In the genomic region with DNA sequence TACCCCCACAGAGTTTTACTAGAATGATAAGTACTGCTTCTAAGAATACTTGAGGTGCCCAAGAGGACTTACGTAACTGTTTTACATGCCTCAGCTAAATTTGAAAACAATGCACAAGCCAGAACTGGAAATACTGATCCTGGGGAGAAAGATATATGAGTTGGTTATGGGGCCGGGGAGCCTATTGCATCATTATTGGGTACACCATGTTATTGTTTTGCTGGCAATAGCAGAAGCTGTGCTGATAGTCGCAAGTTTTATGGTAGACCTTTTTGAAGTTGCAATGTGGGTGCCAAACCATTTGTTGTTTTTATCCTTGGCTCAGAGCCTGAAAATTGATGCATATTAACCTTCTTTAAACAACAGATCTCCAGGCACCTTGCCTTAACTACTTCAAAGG, we compare ENCODE assay signal across 21 cellular contexts.
DNase-seq lines count a peak whose midpoint lies in the region; ATAC-seq, FAIRE-seq and TF ChIP-seq lines count a peak whose summit lies in the region.
"Had no signal": no experiment of that assay in that cellular context is flagged by ENCODE, and none has a peak within 500 bp of the region (broad histone marks: within the 10 kb centered on the region; RNA-seq: fewer than 3 reads in every experiment).

No MANE protein-coding gene starts in this region.

- WGBS in HepG2 (ENCODE audit: low lambda C conversion rate), result 83% methylated on average over 3 of the region's 3 CpGs

- TF ChIP-seq POLR2A in HepG2 (IDR thresholded peaks at IDR 0.05; ENCODE audit: insufficient read depth in 1 of 2, low read depth in 2 of 2, low read length in 2 of 2), result no peak

- H4K20me1 ChIP-seq in HepG2 (ENCODE audit: insufficient read depth, low read length), result no peaks in the 10 kb centered on the region; the same call in 1 of the 2 replicates

- POLR2A ChIA-PET in RWPE1 (lab: Yijun Ruan, JAX; ENCODE audit: low non-redundant PET), result no interaction called here
- POLR2A ChIA-PET in HepG2 (lab: Yijun Ruan, JAX), result no interaction called here

- H3K9ac ChIP-seq in HepG2 (ENCODE audit: insufficient read depth, low read depth, low read length), result no peak overlapping the region

- TF ChIP-seq EP300 in HepG2 (IDR thresholded peaks at IDR 0.05; ENCODE audit: low read depth in 2 of 2, low read length in 2 of 2) (no peak), HepG2 (CRISPR knock-in tag; IDR thresholded peaks at IDR 0.05; ENCODE audit: borderline replicate concordance) (no peak)

- in situ Hi-C loops in HepG2 (cut with HindIII; ENCODE audit: extremely low pct_ligation_motif_present, low pct_unique_long_range_greater_than_20kb), result no loop called here

- ATAC-seq in HepG2 (no peak), HG03135 (IDR thresholded peaks at IDR 0.05; ENCODE audit: unreplicated experiment) (no peak)
- ATAC-seq: CD8-positive, alpha-beta T cell; left cardiac atrium had no signal

- DNase-seq in LHCN-M2 (ENCODE audit: low read depth), result peak; percentile 55
- no peak for DNase-seq in RWPE1 (ENCODE audit: low spot score)
- DNase-seq in choroid plexus epithelial cell (ENCODE audit: low read depth), result peak; percentile 66
- no peak for DNase-seq in HepG2 (ENCODE audit: low spot score)
- no peak for DNase-seq in GOT3 (lab: John Stamatoyannopoulos, UW)
- DNase-seq in NCI-H1048 (lab: John Stamatoyannopoulos, UW), result no peak
- DNase-seq: activated CD4-positive, alpha-beta T cell treated with anti-CD3 and anti-CD28 coated beads for 1 hour; CD8-positive, alpha-beta T cell; cortex of kidney; head of caudate nucleus; Kasumi-1; left cardiac atrium; mesendoderm; NCI-H1436; NCI-H510A treated with DMSO at 0.1 percent for 48 hours; psoas muscle; trophoblast cell had no signal

- CTCF ChIA-PET in RWPE1 (lab: Yijun Ruan, JAX) (no interaction called here), HepG2 (lab: Yijun Ruan, JAX; ENCODE audit: low intra/inter-chr PET ratio, low total read pairs) (no interaction called here)

- H2AFZ ChIP-seq in HepG2 (ENCODE audit: low read length), result no peak overlapping the region

- no peak overlapping the region for H3K4me2 ChIP-seq in HepG2 (ENCODE audit: low read depth, low read length)

- H3K36me3 ChIP-seq in HepG2 (replicated peaks in 1 of 2; ENCODE audit: control insufficient read depth in 1 of 2, insufficient read depth in 2 of 2, low read length in 2 of 2), result peaks cover 0 to 4% of the 10 kb centered on the region in 2 experiments; a peak in 1 of 5 replicates
- H3K36me3 ChIP-seq: cardiac muscle cell had no signal

- H3K27me3 ChIP-seq in HepG2 (ENCODE audit: control insufficient read depth in 1 of 2, insufficient read depth in 2 of 2, low read length in 2 of 2), result no peaks in the 10 kb centered on the region
- H3K27me3 ChIP-seq: cardiac muscle cell had no signal

- FAIRE-seq in HepG2 (lab: Jason Lieb, UNC), result no peak
- FAIRE-seq: GM18507, H1 had no signal

- no peaks in the 10 kb centered on the region for H3K9me3 ChIP-seq in HepG2 (ENCODE audit: low read length)
- H3K9me3 ChIP-seq: psoas muscle had no signal

- intact Hi-C loops in HepG2 (cut with micrococcal nuclease; ENCODE audit: unreplicated experiment), result no loop called here

- BruUV-seq in HepG2 (replicated peaks; lab: Mats Ljungman, UMichigan), result no TSS peak

- no peak for TF ChIP-seq RAD21 in HepG2 (CRISPR knock-in tag; IDR thresholded peaks at IDR 0.05)

- H3K4me3 ChIP-seq in choroid plexus epithelial cell (ENCODE audit: low read depth, low read length) (no peak overlapping the region), HepG2 (replicated peaks in 1 of 3; ENCODE audit: insufficient read depth in 1 of 3, low read depth in 2 of 3, low read length in 3 of 3) (no peak overlapping the region)
- H3K4me3 ChIP-seq: cardiac muscle cell, psoas muscle had no signal

- no peaks in the 10 kb centered on the region for H3K79me2 ChIP-seq in HepG2 (ENCODE audit: insufficient read depth, low read length)

- H3K4me1 ChIP-seq in HepG2 (ENCODE audit: insufficient read depth, low read length), result no peaks in the 10 kb centered on the region
- H3K4me1 ChIP-seq: psoas muscle had no signal

- H3K27ac ChIP-seq in RWPE1, result peak overlapping the region; percentile 43
- no peak overlapping the region for H3K27ac ChIP-seq in HepG2 (ENCODE audit: extremely low read length, insufficient read depth, low read length)
- H3K27ac ChIP-seq: cardiac muscle cell, psoas muscle had no signal

- TF ChIP-seq CTCF in RWPE1 (conservative IDR thresholded peaks at IDR 0.05; ENCODE audit: low read depth), result no peak
- no peak for TF ChIP-seq CTCF in choroid plexus epithelial cell (conservative IDR thresholded peaks at IDR 0.05; ENCODE audit: low read depth, low read length)
- no peak for TF ChIP-seq CTCF in HepG2 (CRISPR knock-in tag; IDR thresholded peaks at IDR 0.05)

TF ChIP-seq in HepG2, 621 proteins besides CTCF, POLR2A, EP300 and RAD21:
- TF ChIP-seq ATF7 (IDR thresholded peaks at IDR 0.05) (peak; percentile 65; the same call in 1 of the 2 replicates), ATF7 (CRISPR knock-in tag; IDR thresholded peaks at IDR 0.05) (no peak), CEBPB (IDR thresholded peaks at IDR 0.05; ENCODE audit: borderline replicate concordance, low read depth, low read length) (peak; percentile 20; the same call in 1 of the 2 replicates), CHD4 (IDR thresholded peaks at IDR 0.05; ENCODE audit: borderline replicate concordance, low read length) (no peak), ZNF251 (CRISPR knock-in tag; IDR thresholded peaks at IDR 0.05) (no peak)

Comparison
In these comparisons a context has a peak if more than half of its experiments do, and no peak if none do; other contexts are left out.
1. DNase-seq: peak in LHCN-M2 (single experiment) and choroid plexus epithelial cell (single experiment); none in RWPE1 (single experiment), HepG2 (single experiment), GOT3 (single experiment) and NCI-H1048 (single experiment).